ENCODE assay signal across 11 cellular contexts in genomic region chr19:4115818-4116385, GRCh38. TPM values are rescaled to one million over a fixed set of nuclear protein-coding genes. Genes with fewer than 3 reads are reported as not detected.
DNase-seq lines count a peak whose midpoint lies in the region; ATAC-seq and TF ChIP-seq lines count a peak whose summit lies in the region.
"Had no signal": no experiment of that assay in that cellular context is flagged by ENCODE, and none has a peak within 500 bp of the region (broad histone marks: within the 10 kb centered on the region; RNA-seq: fewer than 3 reads in every experiment).

No MANE protein-coding gene starts in this region.

- no peak for TF ChIP-seq CTCF in right atrium auricular region (IDR thresholded peaks at IDR 0.05)

- H3K9me3 ChIP-seq in right atrium auricular region: no peaks in the 10 kb centered on the region

- peak overlapping the region; percentile 6 to 53 for H3K27ac ChIP-seq in right atrium auricular region
- H3K27ac ChIP-seq in cingulate gyrus (ENCODE audit: low read depth, low read length): peak overlapping the region; percentile 76

- no peaks in the 10 kb centered on the region for H3K27me3 ChIP-seq in right atrium auricular region

- intact Hi-C loops in left ventricle myocardium superior (cut with micrococcal nuclease): no loop called here

- no peak for ATAC-seq in left ventricle myocardium superior
- peak; percentile 23 for ATAC-seq in HG03442 (IDR thresholded peaks at IDR 0.05; ENCODE audit: unreplicated experiment)
- no peak for ATAC-seq in HG02870 (IDR thresholded peaks at IDR 0.05; ENCODE audit: unreplicated experiment)
- ATAC-seq: K562 had no signal

- DNase-seq in right atrium auricular region (ENCODE audit: low spot score) (no peak), left ventricle myocardium superior (no peak), iPS-NIHi7 (ENCODE audit: extremely low spot score) (no peak), Kasumi-1 (lab: John Stamatoyannopoulos, UW) (no peak), hepatic stellate cell (ENCODE audit: low spot score) (no peak)
- DNase-seq: NCI-H2081 treated with DMSO at 0.1 percent for 48 hours had no signal

- peaks cover 0 to 45% of the 10 kb centered on the region in 2 donors for H3K4me1 ChIP-seq in right atrium auricular region

- no peak overlapping the region for H3K4me3 ChIP-seq in right atrium auricular region
- H3K4me3 ChIP-seq: K562, skin epidermis had no signal

- H3K36me3 ChIP-seq in right atrium auricular region: peaks cover 20% of the 10 kb centered on the region

RNA-seq across cellular contexts. Expression of gene MAP2K2, which starts 8.0 kb away (rescaled TPM):
- total RNA-seq in right atrium auricular region (10 to 100 TPM; 82.2 to 97.4 TPM), left ventricle myocardium superior (148 TPM)

RNA-seq across cellular contexts. Expression of gene CREB3L3, which starts 37.5 kb away (rescaled TPM):
- not detected for total RNA-seq in right atrium auricular region
- not detected for total RNA-seq in left ventricle myocardium superior

RNA-seq across cellular contexts. Expression of gene ZBTB7A, which starts 49.2 kb away (rescaled TPM):
- total RNA-seq in right atrium auricular region (10 to 100 TPM; 33.8 to 50.0 TPM), left ventricle myocardium superior (35.2 TPM)
